In the genomic region with DNA sequence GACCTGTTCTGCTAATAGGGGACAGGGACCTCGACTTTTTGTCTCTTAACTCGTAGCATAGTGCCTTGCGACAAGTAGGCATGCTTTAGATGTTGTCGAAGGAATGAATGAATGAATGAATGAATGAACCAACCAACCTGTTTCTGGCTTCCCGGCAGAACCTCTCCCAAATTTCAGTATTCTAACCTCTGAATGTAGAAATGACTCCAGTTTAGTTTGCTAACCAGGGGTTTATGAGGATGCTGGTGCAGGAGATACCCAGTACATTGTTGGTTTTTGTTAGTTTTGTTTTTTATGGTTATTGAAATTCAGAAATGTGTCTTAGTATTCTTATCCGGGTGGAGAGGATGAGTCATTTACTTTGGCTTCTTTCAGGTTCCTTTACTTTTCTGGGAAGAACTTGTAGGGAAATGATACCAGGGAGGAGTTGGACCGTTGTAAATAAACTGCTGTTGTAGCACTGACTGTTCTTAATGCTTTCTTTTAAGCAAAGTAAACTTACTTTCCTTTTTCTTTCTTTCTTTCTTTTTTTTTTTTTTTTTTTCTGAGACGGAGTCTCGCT, we compare ENCODE assay signal across 8 cellular contexts. TPM values are rescaled to one million over a fixed set of nuclear protein-coding genes. Genes with fewer than 3 reads are reported as not detected.
DNase-seq lines count a peak whose midpoint lies in the region; ATAC-seq, FAIRE-seq and TF ChIP-seq lines count a peak whose summit lies in the region.

No MANE protein-coding gene starts in this region.

- peak overlapping the region; percentile 98 for H3K4me2 ChIP-seq in DOHH2 (ENCODE audit: low read length)
- no peak overlapping the region for H3K4me2 ChIP-seq in OCI-LY1 (ENCODE audit: low read length)
- peak overlapping the region; percentile 75 to 86 for H3K4me2 ChIP-seq in H1 (ENCODE audit: insufficient read depth in 1 of 2, low read depth in 2 of 2, low read length in 2 of 2)

- no peak for FAIRE-seq in H1 (lab: Jason Lieb, UNC)

- no peak overlapping the region for H2BK5ac ChIP-seq in H1 (ENCODE audit: low read depth, low read length)

- no peak overlapping the region; the same call in 1 of the 2 replicates for H2BK12ac ChIP-seq in H1 (ENCODE audit: low read depth, low read length)

- H4K20me1 ChIP-seq in DOHH2 (ENCODE audit: control insufficient read depth, insufficient read depth, low read depth, low read length) (no peaks in the 10 kb centered on the region), OCI-LY1 (ENCODE audit: insufficient read depth, low read length) (no peaks in the 10 kb centered on the region), H1 (replicated peaks in 1 of 2; ENCODE audit: control insufficient read depth in 1 of 2, insufficient read depth in 2 of 2, low read length in 2 of 2) (no peaks in the 10 kb centered on the region)

- H2BK120ac ChIP-seq in H1 (replicated peaks; ENCODE audit: low read depth, low read length): no peak overlapping the region

- no peak for TF ChIP-seq POLR2A in H1 (IDR thresholded peaks at IDR 0.05; ENCODE audit: control extremely low read depth in 1 of 2, low read depth in 2 of 2, low read length in 2 of 2)

- H3K56ac ChIP-seq in H1 (replicated peaks; ENCODE audit: insufficient read length, low read depth, low read length): no peak overlapping the region

- no peaks in the 10 kb centered on the region for H3K27me3 ChIP-seq in DOHH2 (ENCODE audit: control insufficient read depth, low read length)
- no peaks in the 10 kb centered on the region for H3K27me3 ChIP-seq in OCI-LY1 (ENCODE audit: insufficient read depth, low read length)
- H3K27me3 ChIP-seq in H1 (replicated peaks in 1 of 4; ENCODE audit: control insufficient read depth in 3 of 4, extremely low read depth in 1 of 4, insufficient read depth in 3 of 4, low read length in 3 of 4): no peaks in the 10 kb centered on the region
- H3K27me3 ChIP-seq in neutrophil: no peaks in the 10 kb centered on the region

- CTCF ChIA-PET in H1 (lab: Charles Lee; ENCODE audit: partially characterized antibody): interaction anchor here (0.9 kb wide), 1 partner anchor 25 kb away, joined by 3 read pairs; no protein-coding TSS in a partner anchor

- H3K4me1 ChIP-seq in DOHH2 (ENCODE audit: control insufficient read depth, low read length) (peaks cover 31% of the 10 kb centered on the region), OCI-LY1 (ENCODE audit: insufficient read depth, low read length, severe bottlenecking) (no peaks in the 10 kb centered on the region), H1 (replicated peaks in 1 of 4; ENCODE audit: control insufficient read depth in 3 of 4, insufficient read depth in 4 of 4, low read length in 3 of 4) (peaks cover 0 to 3% (median 0%) of the 10 kb centered on the region in 4 experiments; a peak in 2 of 7 replicates), neutrophil (ENCODE audit: control insufficient read depth in 1 of 2, insufficient read depth in 1 of 2, low read depth in 1 of 2, low read length in 1 of 2) (peaks cover 24% of the 10 kb centered on the region in 2 experiments)

- no peak for TF ChIP-seq EP300 in H1 (IDR thresholded peaks at IDR 0.05; ENCODE audit: borderline replicate concordance in 1 of 2, low read depth in 2 of 2, low read length in 2 of 2)

- POLR2A ChIA-PET in H1 (lab: Charles Lee; ENCODE audit: partially characterized antibody): no interaction called here

- H3F3A ChIP-seq in DOHH2 (ENCODE audit: control insufficient read depth, insufficient read depth) (0 out of 2 replicates have a peak, but pooled peaks cover 3% of the 10 kb centered on the region), OCI-LY1 (ENCODE audit: insufficient read depth, low read length) (no peaks in the 10 kb centered on the region)

- no peak overlapping the region for H2BK15ac ChIP-seq in H1 (ENCODE audit: low read length)

- H4K91ac ChIP-seq in H1 (replicated peaks; ENCODE audit: insufficient read length, low read length): no peak overlapping the region

- H3K18ac ChIP-seq in H1 (ENCODE audit: extremely low read depth, low read length): 0 out of 2 replicates have a peak overlapping the region, but pooled peaks have one; percentile 53

- TF ChIP-seq CTCF in DOHH2 (IDR thresholded peaks at IDR 0.05; ENCODE audit: low read depth, low read length, poor library complexity, severe bottlenecking): no peak
- no peak for TF ChIP-seq CTCF in OCI-LY1 (IDR thresholded peaks at IDR 0.05; ENCODE audit: low read length)
- no peak for TF ChIP-seq CTCF in H1 (IDR thresholded peaks at IDR 0.05; ENCODE audit: control extremely low read depth in 1 of 3, insufficient read depth in 1 of 3, low read depth in 1 of 3, low read length in 3 of 3)
- TF ChIP-seq CTCF in neutrophil (IDR thresholded peaks at IDR 0.05): no peak

- H3K23me2 ChIP-seq in H1 (ENCODE audit: low read depth, low read length): peaks cover 5% of the 10 kb centered on the region; the same call in 1 of the 2 replicates

- H3K79me2 ChIP-seq in DOHH2 (ENCODE audit: control insufficient read depth, low read length) (0 out of 2 replicates have a peak, but pooled peaks cover 2% of the 10 kb centered on the region), OCI-LY1 (ENCODE audit: insufficient read depth, low read length) (no peaks in the 10 kb centered on the region), H1 (ENCODE audit: control insufficient read depth in 1 of 2, insufficient read depth in 2 of 2, low read length in 2 of 2) (peaks cover 0 to 5% of the 10 kb centered on the region in 2 experiments; a peak in 1 of 4 replicates)

- ATAC-seq in HG03469 (IDR thresholded peaks at IDR 0.05; ENCODE audit: unreplicated experiment): no peak

- H3K36me3 ChIP-seq in DOHH2 (ENCODE audit: control insufficient read depth, low read length) (peaks cover 5% of the 10 kb centered on the region), OCI-LY1 (ENCODE audit: insufficient read depth, low read length) (no peaks in the 10 kb centered on the region), H1 (ENCODE audit: control insufficient read depth in 2 of 4, insufficient read depth in 4 of 4, low read length in 3 of 4) (no peaks in the 10 kb centered on the region), neutrophil (no peaks in the 10 kb centered on the region)

- 68% methylated on average over 8 of the region's 9 CpGs; no CpG with 5 or more reads in 1 of the 2 experiments for WGBS in H1 (ENCODE audit: extremely low coverage in 1 of 2, insufficient coverage in 1 of 2, insufficient read length in 1 of 2, insufficient replicate concordance in 2 of 2, low coverage in 1 of 2, low lambda C conversion rate in 2 of 2, missing lambda C conversion rate in 1 of 2), 2 experiments

- H4K5ac ChIP-seq in H1 (ENCODE audit: insufficient read length, low read depth, low read length): peak overlapping the region; percentile 75

- H3K79me1 ChIP-seq in H1 (ENCODE audit: low read depth, low read length): no peaks in the 10 kb centered on the region

- H3K4me3 ChIP-seq in DOHH2 (ENCODE audit: low read length) (peak overlapping the region; percentile 98), OCI-LY1 (ENCODE audit: low read depth, low read length, poor library complexity, severe bottlenecking) (peak overlapping the region; percentile 51), H1 (ENCODE audit: extremely low read depth in 1 of 4, insufficient read depth in 2 of 4, low read depth in 3 of 4, low read length in 4 of 4) (peak overlapping the region; percentile 70 to 93 (median 88)), neutrophil (ENCODE audit: low read depth in 1 of 2, low read length in 1 of 2) (peak overlapping the region; percentile 73 to 96)

- H3K9me2 ChIP-seq in DOHH2 (replicated peaks; ENCODE audit: control insufficient read depth, low read length) (no peaks in the 10 kb centered on the region), OCI-LY1 (ENCODE audit: low read depth, low read length) (no peaks in the 10 kb centered on the region)

- DNase-seq in H1 (ENCODE audit: low read depth in 1 of 2, low spot score in 2 of 2) (no peak), NCI-H2196 (lab: John Stamatoyannopoulos, UW; ENCODE audit: unreplicated experiment) (no peak), posterior cingulate gyrus (no peak), NCI-H187 (lab: John Stamatoyannopoulos, UW) (no peak)

- no peak for TF ChIP-seq RAD21 in H1 (IDR thresholded peaks at IDR 0.05 in 1 of 2, conservative IDR thresholded peaks at IDR 0.05 in 1 of 2; ENCODE audit: low read depth in 2 of 2, low read length in 2 of 2)

- H2AFZ ChIP-seq in OCI-LY1 (ENCODE audit: low read length) (no peak overlapping the region), H1 (ENCODE audit: low read length) (peak overlapping the region; percentile 79)

- H3K27ac ChIP-seq in DOHH2 (ENCODE audit: low read depth, low read length): no peak overlapping the region
- H3K27ac ChIP-seq in OCI-LY1 (ENCODE audit: low read depth, low read length, poor library complexity, severe bottlenecking): no peak overlapping the region
- no peak overlapping the region for H3K27ac ChIP-seq in H1 (ENCODE audit: low read depth, low read length)
- H3K27ac ChIP-seq in neutrophil: peak overlapping the region; percentile 75

- H3K9ac ChIP-seq in OCI-LY1 (ENCODE audit: low read length) (no peak overlapping the region), H1 (replicated peaks in 1 of 4; ENCODE audit: extremely low read depth in 1 of 4, low read depth in 3 of 4, low read length in 3 of 4) (peak overlapping the region in 3 of 4 experiments; percentile 9 to 53 (median 13); a peak in 5 of 7 replicates)

- H3K14ac ChIP-seq in H1 (ENCODE audit: insufficient read length): no peak overlapping the region

- no peak overlapping the region for H3K4ac ChIP-seq in H1 (replicated peaks; ENCODE audit: insufficient read length, low read depth, low read length)

- peak overlapping the region; percentile 57; the same call in 1 of the 2 replicates for H4K8ac ChIP-seq in H1 (ENCODE audit: extremely low read depth, insufficient read depth, low read length)

- H2AK5ac ChIP-seq in H1 (ENCODE audit: low read depth, low read length): no peak overlapping the region

- no peak overlapping the region for H3K23ac ChIP-seq in H1 (ENCODE audit: insufficient read length)

- H3K9me3 ChIP-seq in DOHH2 (ENCODE audit: control insufficient read depth, insufficient read depth, low read length) (peaks cover 10% of the 10 kb centered on the region; the same call in 1 of the 2 replicates), OCI-LY1 (ENCODE audit: low read length) (no peaks in the 10 kb centered on the region), H1 (ENCODE audit: insufficient read depth in 2 of 2, low read depth in 1 of 2, low read length in 1 of 2) (no peaks in the 10 kb centered on the region), neutrophil (no peaks in the 10 kb centered on the region)

- H2BK20ac ChIP-seq in H1 (ENCODE audit: low read length): no peak overlapping the region

- intact Hi-C loops in posterior cingulate gyrus (cut with DNase I): no loop called here

TF ChIP-seq in H1, 55 proteins besides CTCF, POLR2A, EP300 and RAD21 (continues in another document):
- TF ChIP-seq CHD1 (IDR thresholded peaks at IDR 0.05; ENCODE audit: low read depth, low read length): no peak

RNA-seq across cellular contexts. Expression of a gene that starts 29.6 kb away (rescaled TPM):
- total RNA-seq in H1 (2021; fragmentation: NEBNext Ultra II Directional; extraction: Animal tissue kit (Norgen Biotek cat#: 25700)): 2.9 and 3.5 TPM in 2 replicates
- 0.82 and 1.4 TPM in 2 replicates for polyA plus RNA-seq in H1 (2011; rRNA removed)
- 1.7 TPM for polyA plus RNA-seq in H1 (2011; cell fraction: cytosol; rRNA removed)
- polyA plus RNA-seq in H1 (2011; cell fraction: nucleus; rRNA removed): 1.6 TPM
- 1.2 to 2.4 TPM (median 2.2 TPM) in 4 replicates for polyA plus RNA-seq in H1 (2012, experiment 1 of 2)
- 0.07 TPM for polyA plus RNA-seq in H1 (2012, experiment 2 of 2)
- polyA plus RNA-seq in H1 (2013, experiment 1 of 2): 1.0 TPM
- 1.0 TPM for polyA plus RNA-seq in H1 (2013, experiment 2 of 2)
- polyA minus RNA-seq in H1 (2011; rRNA and poly(A)+ RNA removed): 4.6 and 5.0 TPM in 2 replicates
- 4.4 TPM for polyA minus RNA-seq in H1 (2011; cell fraction: cytosol; rRNA and poly(A)+ RNA removed)
- 2.4 TPM for polyA minus RNA-seq in H1 (2011; cell fraction: nucleus; rRNA and poly(A)+ RNA removed)
